15 cellular contexts compared by ENCODE assay signal in genomic region chr3:99640214-99640851, GRCh38. TPM values are rescaled to one million over a fixed set of nuclear protein-coding genes. Genes with fewer than 3 reads are reported as not detected.
DNase-seq lines count a peak whose midpoint lies in the region; ATAC-seq, FAIRE-seq and TF ChIP-seq lines count a peak whose summit lies in the region.
"Had no signal": no experiment of that assay in that cellular context is flagged by ENCODE, and none has a peak within 500 bp of the region (broad histone marks: within the 10 kb centered on the region; RNA-seq: fewer than 3 reads in every experiment).

No MANE protein-coding gene starts in this region.

- CTCF ChIA-PET in endothelial cell of umbilical vein (lab: Charles Lee) = interaction anchor here (0.9 to 3.7 kb wide), 16 partner anchors 17 to 168 kb away, joined by 3 to 24 read pairs (median 4); no protein-coding TSS in a partner anchor

- H3K9me1 ChIP-seq in endothelial cell of umbilical vein (replicated peaks; ENCODE audit: control insufficient read depth, extremely low read depth, insufficient read depth, low read length) = no peaks in the 10 kb centered on the region

- in situ Hi-C loops in ACHN (cut with HindIII; ENCODE audit: low pct_ligation_motif_present, low pct_unique_long_range_greater_than_20kb, low sequenced_read_pairs) = no loop called here

- DNase-seq in ACHN (peak; percentile 54), HTR-8/SVneo (ENCODE audit: insufficient read length, low spot score) (no peak), endothelial cell of umbilical vein (ENCODE audit: low read depth, low spot score) (peak; percentile 60), osteoblast (ENCODE audit: insufficient read length, low spot score, missing footprints) (no peak), NCI-H2171 treated with DMSO at 0.1 percent for 48 hours (lab: John Stamatoyannopoulos, UW) (no peak)
- DNase-seq in activated CD4-positive, alpha-beta T cell treated with anti-CD3 and anti-CD28 coated beads, Interleukin-2, amount 50 U/mL, for 4 hours = no peak
- DNase-seq: activated naive CD4-positive, alpha-beta T cell; islet precursor cell; NCI-H187 treated with DMSO at 0.1 percent for 48 hours; NCI-H526; substantia nigra had no signal

- H3K4me1 ChIP-seq in endothelial cell of umbilical vein (ENCODE audit: control insufficient read depth, extremely low read depth, insufficient read depth, low read length) (peaks cover 76% of the 10 kb centered on the region), osteoblast (ENCODE audit: insufficient read depth, low read length) (peaks cover 68% of the 10 kb centered on the region)

- peak; percentile 63 for TF ChIP-seq POLR2A in endothelial cell of umbilical vein (IDR thresholded peaks at IDR 0.05; ENCODE audit: low read depth, low read length)

- H3K27ac ChIP-seq in endothelial cell of umbilical vein (ENCODE audit: insufficient read depth, low read depth, low read length) (peak overlapping the region; percentile 100), osteoblast (ENCODE audit: low read depth, low read length) (peak overlapping the region; percentile 96)

- H3K9ac ChIP-seq in endothelial cell of umbilical vein (replicated peaks; ENCODE audit: extremely low read depth, insufficient read depth, low read length) = peak overlapping the region; percentile 99

- peaks cover 0 to 8% of the 10 kb centered on the region in 2 experiments for H3K36me3 ChIP-seq in endothelial cell of umbilical vein (ENCODE audit: control insufficient read depth in 2 of 2, extremely low read depth in 1 of 2, insufficient read depth in 2 of 2, low read length in 2 of 2)
- peaks cover 23% of the 10 kb centered on the region for H3K36me3 ChIP-seq in osteoblast (ENCODE audit: insufficient read depth, low read length)

- H2AFZ ChIP-seq in endothelial cell of umbilical vein (ENCODE audit: low read depth, low read length) (no peak overlapping the region), osteoblast (ENCODE audit: low read length) (no peak overlapping the region)

- H3K79me2 ChIP-seq in endothelial cell of umbilical vein (ENCODE audit: control insufficient read depth, insufficient read depth, low read length) (peaks cover 76% of the 10 kb centered on the region), osteoblast (ENCODE audit: insufficient read depth, low read length) (peaks cover 79% of the 10 kb centered on the region)

- POLR2A ChIA-PET in endothelial cell of umbilical vein (lab: Charles Lee) = interaction anchor here (1.1 to 1.7 kb wide), 4 partner anchors 19 to 96 kb away, joined by 3 read pairs; no protein-coding TSS in a partner anchor

- no peaks in the 10 kb centered on the region for H3K27me3 ChIP-seq in endothelial cell of umbilical vein (ENCODE audit: control insufficient read depth in 2 of 2, insufficient read depth in 2 of 2, low read length in 2 of 2)
- H3K27me3 ChIP-seq in osteoblast (ENCODE audit: insufficient read depth, low read length) = no peaks in the 10 kb centered on the region

- TSS peak; percentile 32 for BruUV-seq in endothelial cell of umbilical vein (replicated peaks; lab: Mats Ljungman, UMichigan)

- H3K4me2 ChIP-seq in endothelial cell of umbilical vein (ENCODE audit: insufficient read depth, low read length) (peak overlapping the region; percentile 96), osteoblast (ENCODE audit: insufficient read depth, low read length) (peak overlapping the region; percentile 98)

- TF ChIP-seq CTCF in endothelial cell of umbilical vein (IDR thresholded peaks at IDR 0.05; ENCODE audit: extremely low read depth in 1 of 2, insufficient read depth in 1 of 2, low read depth in 1 of 2, low read length in 2 of 2) (no peak), osteoblast (IDR thresholded peaks at IDR 0.05; ENCODE audit: extremely low read depth, low read depth, low read length) (no peak)

- H4K20me1 ChIP-seq in endothelial cell of umbilical vein (replicated peaks; ENCODE audit: control insufficient read depth, extremely low read depth, insufficient read depth, low read length) = no peaks in the 10 kb centered on the region
- peaks cover 8% of the 10 kb centered on the region for H4K20me1 ChIP-seq in osteoblast (ENCODE audit: insufficient read depth, low read length)

- intact Hi-C loops in endothelial cell of umbilical vein (cut with micrococcal nuclease) = no loop called here

- H3K9me3 ChIP-seq in endothelial cell of umbilical vein (replicated peaks; ENCODE audit: control insufficient read depth, insufficient read depth, low read length) (no peaks in the 10 kb centered on the region), osteoblast (ENCODE audit: low read depth, low read length) (no peaks in the 10 kb centered on the region)

- dilution Hi-C loops in endothelial cell of umbilical vein (cut with MboI; ENCODE audit: extremely low pct_ligation_motif_present, low sequenced_read_pairs) = no loop called here

- FAIRE-seq in HTR-8/SVneo (lab: Jason Lieb, UNC) = peak; percentile 54
- no peak for FAIRE-seq in endothelial cell of umbilical vein (lab: Jason Lieb, UNC)
- FAIRE-seq: D721Med had no signal

- H3K4me3 ChIP-seq in endothelial cell of umbilical vein (replicated peaks in 1 of 3; ENCODE audit: insufficient read depth in 1 of 3, low read depth in 1 of 3, low read length in 3 of 3) (peak overlapping the region; percentile 15 to 94 (median 90)), osteoblast (ENCODE audit: insufficient read depth, low read length) (peak overlapping the region; percentile 80)

- ATAC-seq in HG03565 (IDR thresholded peaks at IDR 0.05; ENCODE audit: unreplicated experiment) (no peak), GM19324 (IDR thresholded peaks at IDR 0.05; ENCODE audit: low FRiP score, unreplicated experiment) (no peak)
- ATAC-seq: WTC11 had no signal

TF ChIP-seq in endothelial cell of umbilical vein, 7 proteins besides CTCF, POLR2A, EP300 and RAD21:
- peak; percentile 10 for TF ChIP-seq GATA2 (IDR thresholded peaks at IDR 0.05; ENCODE audit: insufficient read depth, insufficient read length, low read depth, low read length)
- TF ChIP-seq FOS (IDR thresholded peaks at IDR 0.05; ENCODE audit: borderline replicate concordance, insufficient read depth, low read length) = no peak

RNA-seq across cellular contexts. Expression of gene COL8A1, which starts 1.9 kb away (rescaled TPM):
- total RNA-seq in endothelial cell of umbilical vein = 217 and 358 TPM in 2 replicates
- 581 and 634 TPM in 2 replicates for polyA plus RNA-seq in endothelial cell of umbilical vein
- 292 and 326 TPM in 2 replicates for polyA plus RNA-seq in endothelial cell of umbilical vein (2011; cell fraction: cytosol; rRNA removed)
- polyA plus RNA-seq in endothelial cell of umbilical vein (2011; cell fraction: nucleus; rRNA removed) = 285 and 305 TPM in 2 replicates
- polyA plus RNA-seq in endothelial cell of umbilical vein (2012) = 454 and 542 TPM in 2 replicates
- 1,032 and 1,279 TPM in 2 replicates for polyA minus RNA-seq in endothelial cell of umbilical vein
- not detected for polyA minus RNA-seq in endothelial cell of umbilical vein (2011; cell fraction: cytosol; rRNA and poly(A)+ RNA removed)
- polyA minus RNA-seq in endothelial cell of umbilical vein (2011; cell fraction: nucleus; rRNA and poly(A)+ RNA removed) = 575 and 850 TPM in 2 replicates
- total RNA-seq in osteoblast = 311 and 720 TPM in 2 replicates

Comparison
In these comparisons a context has a peak if more than half of its experiments do, and no peak if none do; other contexts are left out.
1. DNase-seq: peak in ACHN (single experiment) and endothelial cell of umbilical vein (single experiment); none in HTR-8/SVneo (single experiment), osteoblast (single experiment), activated CD4-positive, alpha-beta T cell treated with anti-CD3 and anti-CD28 coated beads, Interleukin-2, amount 50 U/mL, for 4 hours (0 of 2) and NCI-H2171 treated with DMSO at 0.1 percent for 48 hours (single experiment).